34 cellular contexts compared by ENCODE assay signal in the genomic region with DNA sequence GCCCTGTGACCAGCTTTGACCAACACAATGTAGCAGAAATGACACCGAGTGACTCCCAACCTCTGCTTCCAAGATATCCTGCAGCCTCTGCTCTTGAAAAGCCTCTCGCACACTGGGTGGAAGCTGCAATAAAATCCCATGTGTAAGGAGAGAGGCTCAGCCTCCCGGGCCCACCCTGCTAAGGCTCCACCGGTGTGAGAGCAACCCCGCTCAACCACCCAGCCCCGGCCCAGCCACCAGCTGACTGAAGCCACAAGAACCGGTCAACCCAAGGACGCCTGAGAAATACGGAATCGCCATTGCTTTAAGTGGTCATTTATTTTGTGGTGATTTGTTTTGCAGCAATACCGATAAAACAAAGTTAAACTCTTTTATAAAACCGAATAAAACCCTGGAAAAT.
"Had no signal": no experiment of that assay in that cellular context is flagged by ENCODE, and none has a peak within 500 bp of the region (broad histone marks: within the 10 kb centered on the region; RNA-seq: fewer than 3 reads in every experiment).

No MANE protein-coding gene starts in this region.

- H3K9me3 ChIP-seq: neutrophil, ovary, psoas muscle, right lobe of liver, suprapubic skin, testis, transverse colon, upper lobe of right lung, uterus had no signal

- DNase-seq: naive B cell; naive thymus-derived CD8-positive, alpha-beta T cell; nephron progenitor cell; nucleus accumbens; ovary; posterior cingulate gyrus; psoas muscle; right cardiac atrium; right lobe of liver; sigmoid colon; small intestine; spleen; stimulated activated CD4-positive, alpha-beta T cell treated with anti-CD3 and anti-CD28 coated beads, Interleukin-12 subunit alpha, Interleukin-12 subunit beta, amount 100 ng/mL, for 4 hours; stimulated activated CD4-positive, alpha-beta T cell treated with anti-CD3 and anti-CD28 coated beads, Interleukin-1b, Interleukin-23, amount 100 ng/mL, for 48 hours; stimulated activated CD4-positive, alpha-beta T cell treated with anti-CD3 and anti-CD28 coated beads, Interleukin-4, amount 100 ng/mL, for 1 hour; stimulated activated CD4-positive, alpha-beta T cell treated with anti-CD3 and anti-CD28 coated beads, Interleukin-4, amount 100 ng/mL, for 4 hours; stimulated activated CD8-positive, alpha-beta memory T cell treated with anti-CD3 and anti-CD28 coated beads, Interleukin-4, amount 100 ng/mL, for 48 hours; stimulated activated naive CD4-positive, alpha-beta T cell; stimulated activated naive CD8-positive, alpha-beta T cell treated with anti-CD3 and anti-CD28 coated beads, Interleukin-15, amount 100 ng/mL, for 72 hours; stimulated activated naive CD8-positive, alpha-beta T cell treated with anti-CD3 and anti-CD28 coated beads, Interleukin-15, Interleukin-2, amounts not matched to agents 100 U/mL and 50 U/mL, for 24 hours; substantia nigra; testis; tibial artery; transverse colon; upper lobe of right lung; uterus had no signal

- H3K4me1 Mint-ChIP-seq: naive B cell; naive thymus-derived CD8-positive, alpha-beta T cell; neural crest cell; stimulated activated memory B cell treated with anti-CD40 and anti-IgM and Interleukin-4, amounts not matched to agents 10 μg/mL and 1 μg/mL and 100 μg/mL, for 72 hours; stimulated activated naive CD8-positive, alpha-beta T cell treated with anti-CD3 and anti-CD28 coated beads, Interleukin-15, amount 100 ng/mL, for 72 hours had no signal

- H3K9ac ChIP-seq: parathyroid adenoma had no signal

- H3K27me3 ChIP-seq: neutrophil, ovary, right lobe of liver, sigmoid colon, spleen, suprapubic skin, testis, tibial artery, transverse colon, upper lobe of right lung, uterus had no signal

- H3K4me1 ChIP-seq: parathyroid adenoma, psoas muscle, right lobe of liver, spleen, suprapubic skin, testis, tibial artery, transverse colon, upper lobe of right lung, uterus had no signal

- H3K4me3 ChIP-seq: ovary, psoas muscle, right lobe of liver, sigmoid colon, spleen, suprapubic skin, testis, tibial artery, transverse colon, upper lobe of right lung, uterus had no signal

- H2AFZ ChIP-seq: parathyroid adenoma had no signal

- H3K27ac ChIP-seq: neutrophil, ovary, parathyroid adenoma, psoas muscle, right lobe of liver, spleen, suprapubic skin, testis, tibial artery, transverse colon, upper lobe of right lung, uterus had no signal

- H3K27ac Mint-ChIP-seq: naive B cell; naive thymus-derived CD8-positive, alpha-beta T cell; natural killer cell treated with Interleukin-12 subunit alpha and Interleukin-12 subunit beta and Interleukin-15 and Interleukin-18, amount 100 ng/mL, for 72 hours; nephron progenitor cell; progenitor cell of endocrine pancreas; stimulated activated memory B cell treated with anti-CD40 and anti-IgM and Interleukin-4, amounts not matched to agents 10 μg/mL and 1 μg/mL and 100 μg/mL, for 72 hours; stimulated activated naive CD8-positive, alpha-beta T cell treated with anti-CD3 and anti-CD28 coated beads, Interleukin-15, amount 100 ng/mL, for 72 hours; type B pancreatic cell had no signal

- H3K36me3 ChIP-seq: neutrophil, ovary, right lobe of liver, sigmoid colon, spleen, suprapubic skin, tibial artery, transverse colon, upper lobe of right lung, uterus had no signal

- ATAC-seq: naive thymus-derived CD8-positive, alpha-beta T cell; natural killer cell treated with Interleukin-12 subunit alpha and Interleukin-12 subunit beta and Interleukin-15 and Interleukin-18, amount 100 ng/mL, for 72 hours; psoas muscle; right cardiac atrium; right lobe of liver; stimulated activated memory B cell treated with anti-CD40 and anti-IgM and Interleukin-4, amounts not matched to agents 10 μg/mL and 1 μg/mL and 100 μg/mL, for 72 hours; stimulated activated naive CD8-positive, alpha-beta T cell treated with anti-CD3 and anti-CD28 coated beads, Interleukin-15, amount 100 ng/mL, for 72 hours; stimulated activated naive CD8-positive, alpha-beta T cell treated with anti-CD3 and anti-CD28 coated beads, Interleukin-15, Interleukin-2, amounts not matched to agents 100 U/mL and 50 U/mL, for 24 hours; upper lobe of right lung had no signal

- H3K79me2 ChIP-seq: parathyroid adenoma had no signal

- H3K27me3 Mint-ChIP-seq: naive B cell; progenitor cell of endocrine pancreas; stimulated activated memory B cell treated with anti-CD40 and anti-IgM and Interleukin-4, amounts not matched to agents 10 μg/mL and 1 μg/mL and 100 μg/mL, for 72 hours; type B pancreatic cell had no signal

- H3K36me3 Mint-ChIP-seq: naive B cell; natural killer cell treated with Interleukin-12 subunit alpha and Interleukin-12 subunit beta and Interleukin-15 and Interleukin-18, amount 100 ng/mL, for 72 hours; stimulated activated memory B cell treated with anti-CD40 and anti-IgM and Interleukin-4, amounts not matched to agents 10 μg/mL and 1 μg/mL and 100 μg/mL, for 72 hours; type B pancreatic cell had no signal

- H3K4me3 Mint-ChIP-seq: naive B cell; natural killer cell treated with Interleukin-12 subunit alpha and Interleukin-12 subunit beta and Interleukin-15 and Interleukin-18, amount 100 ng/mL, for 72 hours; nephron progenitor cell; neural crest cell; stimulated activated memory B cell treated with anti-CD40 and anti-IgM and Interleukin-4, amounts not matched to agents 10 μg/mL and 1 μg/mL and 100 μg/mL, for 72 hours; stimulated activated naive CD8-positive, alpha-beta T cell treated with anti-CD3 and anti-CD28 coated beads, Interleukin-15, amount 100 ng/mL, for 72 hours; type B pancreatic cell had no signal
